Comparison of ENCODE assay signal across 10 cellular contexts in the genomic region with DNA sequence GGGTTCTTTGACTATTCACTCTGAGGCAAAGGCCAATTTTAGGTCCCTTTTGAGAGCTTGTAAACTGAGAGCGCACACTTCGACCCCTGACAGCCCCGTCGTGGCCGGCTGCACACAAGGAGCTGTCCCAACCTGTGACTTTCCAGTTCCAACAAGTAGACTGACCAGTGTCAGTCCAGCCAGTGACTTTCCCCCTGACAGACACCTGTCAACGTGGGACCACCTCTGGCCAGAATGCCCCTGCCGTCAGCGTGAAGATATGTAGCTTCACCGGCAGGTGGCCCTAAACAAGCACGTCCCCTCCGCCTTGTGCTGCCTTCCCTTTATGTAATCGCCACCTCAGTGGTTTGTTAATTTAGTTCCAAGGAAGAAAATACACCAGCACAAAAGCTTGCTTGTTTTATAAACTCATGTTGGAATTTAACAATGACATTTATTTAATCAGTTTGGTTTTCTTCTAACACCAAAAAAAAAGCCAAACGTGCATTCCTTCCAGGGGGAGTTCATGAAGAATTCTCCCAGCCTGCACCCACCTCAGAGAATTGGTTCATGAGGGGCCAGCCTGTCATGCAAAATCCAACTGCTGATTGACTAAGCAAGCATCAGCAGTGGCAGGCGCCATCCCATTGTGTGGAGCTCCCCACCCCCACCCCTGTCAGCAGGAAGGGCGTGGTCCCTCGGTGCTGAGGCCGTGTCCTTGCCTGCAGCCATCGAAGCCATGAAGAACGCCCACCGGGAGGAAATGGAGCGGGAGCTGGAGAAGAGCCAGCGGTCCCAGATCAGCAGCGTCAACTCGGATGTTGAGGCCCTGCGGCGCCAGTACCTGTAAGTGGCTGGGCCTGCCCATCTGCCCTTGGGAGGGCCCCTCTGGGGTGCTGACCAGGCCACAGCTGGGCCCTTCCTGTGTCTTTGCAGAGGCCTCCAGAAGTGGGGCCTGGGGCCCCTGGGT. TPM values are rescaled to one million over a fixed set of nuclear protein-coding genes. Genes with fewer than 3 reads are reported as not detected.
A peak's percentile ranks its signal among the peaks of the same experiment; 100 is the strongest.
DNase-seq lines count a peak whose midpoint lies in the region; ATAC-seq, FAIRE-seq and TF ChIP-seq lines count a peak whose summit lies in the region.
"Had no signal": no experiment of that assay in that cellular context is flagged by ENCODE, and none has a peak within 500 bp of the region (broad histone marks: within the 10 kb centered on the region; RNA-seq: fewer than 3 reads in every experiment).

No MANE protein-coding gene starts in this region.

- no peak for FAIRE-seq in bronchial epithelial cell (lab: Jason Lieb, UNC)

- 76 to 91% methylated on average over 10 of the region's 26 CpGs for WGBS in esophagus squamous epithelium, 2 donors

- intact Hi-C loops in esophagus squamous epithelium (cut with DNase I), result no loop called here

- H3K27me3 ChIP-seq in bronchial epithelial cell (ENCODE audit: control insufficient read depth, insufficient read depth, low read length) (no peaks in the 10 kb centered on the region), layer of hippocampus (ENCODE audit: control insufficient read depth, insufficient read depth, low read length) (no peaks in the 10 kb centered on the region), esophagus squamous epithelium (no peaks in the 10 kb centered on the region)

- no peaks in the 10 kb centered on the region for H3K27me3 Mint-ChIP-seq in stimulated activated naive CD8-positive, alpha-beta T cell treated with anti-CD3 and anti-CD28 coated beads, Interleukin-15, amount 100 ng/mL, for 72 hours

- no peaks in the 10 kb centered on the region for H3K9me3 Mint-ChIP-seq in stimulated activated naive CD8-positive, alpha-beta T cell treated with anti-CD3 and anti-CD28 coated beads, Interleukin-15, amount 100 ng/mL, for 72 hours

- H3K4me1 Mint-ChIP-seq in stimulated activated naive CD8-positive, alpha-beta T cell treated with anti-CD3 and anti-CD28 coated beads, Interleukin-15, amount 100 ng/mL, for 72 hours, result peaks cover 84% of the 10 kb centered on the region

- DNase-seq in stimulated activated naive CD8-positive, alpha-beta T cell treated with anti-CD3 and anti-CD28 coated beads, Interleukin-15, amount 100 ng/mL, for 72 hours, result no peak
- DNase-seq in stimulated activated naive CD8-positive, alpha-beta T cell treated with anti-CD3 and anti-CD28 coated beads, Interleukin-15, Interleukin-2, amounts not matched to agents 100 U/mL and 50 U/mL, for 24 hours, result no peak
- peak; percentile 59 for DNase-seq in bronchial epithelial cell (ENCODE audit: low read depth)
- no peak for DNase-seq in NOMO-1 (lab: John Stamatoyannopoulos, UW; ENCODE audit: unreplicated experiment in 2 of 2)
- no peak for DNase-seq in esophagus squamous epithelium (lab: John Stamatoyannopoulos, UW)
- no peak for DNase-seq in NCI-H774 (lab: John Stamatoyannopoulos, UW)
- DNase-seq: NK-92 treated with Interleukin-12 subunit alpha and Interleukin-12 subunit beta, amount 100 ng/mL, for 24 hours; stimulated activated CD4-positive, alpha-beta T cell treated with anti-CD3 and anti-CD28 coated beads, Interleukin-2, amount 100 ng/mL, for 24 hours had no signal

- H3K4me3 Mint-ChIP-seq in stimulated activated naive CD8-positive, alpha-beta T cell treated with anti-CD3 and anti-CD28 coated beads, Interleukin-15, amount 100 ng/mL, for 72 hours, result no peak overlapping the region

- TF ChIP-seq CTCF in bronchial epithelial cell (IDR thresholded peaks at IDR 0.05; ENCODE audit: insufficient read depth, low read length, severe bottlenecking) (peak; percentile 54), esophagus squamous epithelium (IDR thresholded peaks at IDR 0.05) (no peak)

- peak overlapping the region; percentile 19 to 48 for H3K27ac Mint-ChIP-seq in stimulated activated naive CD8-positive, alpha-beta T cell treated with anti-CD3 and anti-CD28 coated beads, Interleukin-15, amount 100 ng/mL, for 72 hours

- no peak for ATAC-seq in stimulated activated naive CD8-positive, alpha-beta T cell treated with anti-CD3 and anti-CD28 coated beads, Interleukin-15, amount 100 ng/mL, for 72 hours
- no peak for ATAC-seq in stimulated activated naive CD8-positive, alpha-beta T cell treated with anti-CD3 and anti-CD28 coated beads, Interleukin-15, Interleukin-2, amounts not matched to agents 100 U/mL and 50 U/mL, for 24 hours
- no peak for ATAC-seq in GM21786 (IDR thresholded peaks at IDR 0.05; ENCODE audit: unreplicated experiment)

- no peaks in the 10 kb centered on the region for H3K9me3 ChIP-seq in esophagus squamous epithelium

- peaks cover 0 to 27% (median 14%) of the 10 kb centered on the region in 3 donors for H3K4me1 ChIP-seq in esophagus squamous epithelium

- no peak for TF ChIP-seq POLR2A in esophagus squamous epithelium (IDR thresholded peaks at IDR 0.05)

- H3K36me3 ChIP-seq in bronchial epithelial cell (ENCODE audit: control insufficient read depth, insufficient read depth, low read length) (peaks cover 53% of the 10 kb centered on the region), esophagus squamous epithelium (peaks cover 20 to 100% (median 51%) of the 10 kb centered on the region in 3 donors)

- peak overlapping the region; percentile 11 for H3K27ac ChIP-seq in layer of hippocampus (ENCODE audit: low read depth, low read length)
- H3K27ac ChIP-seq in esophagus squamous epithelium, result no peak overlapping the region

- no peak overlapping the region for H3K4me3 ChIP-seq in bronchial epithelial cell (ENCODE audit: low read depth, low read length)
- no peak overlapping the region for H3K4me3 ChIP-seq in esophagus squamous epithelium

RNA-seq across cellular contexts. Expression of a gene that starts 33.9 kb away (rescaled TPM):
- total RNA-seq in bronchial epithelial cell (3.7 and 4.0 TPM in 2 replicates), esophagus squamous epithelium (1 to 10 TPM in 2 of 4 donors, under 1 TPM in 2; 0.45 to 1.9 (median 0.95) TPM)
